Comparison of ENCODE assay signal across 13 cellular contexts in the genomic region with DNA sequence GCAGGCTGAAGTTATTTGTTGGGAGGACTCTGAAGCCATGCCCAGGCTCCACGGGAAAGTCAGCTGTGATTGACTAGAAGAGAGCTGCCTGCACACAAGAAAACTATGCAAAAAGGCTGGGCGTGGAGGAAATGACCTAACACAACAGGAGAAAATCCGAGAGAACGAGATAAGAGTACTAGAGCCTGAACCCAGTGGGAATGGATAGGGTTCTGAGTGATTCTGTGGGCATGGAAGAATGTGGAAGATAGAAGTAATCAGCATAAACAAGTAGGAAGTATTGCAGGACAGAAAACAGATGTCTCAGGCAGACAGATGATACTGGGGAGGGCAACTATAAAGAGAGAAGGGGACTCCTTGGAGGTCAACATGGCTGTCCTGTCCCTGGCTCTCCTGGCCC. TPM values are rescaled to one million over a fixed set of nuclear protein-coding genes. Genes with fewer than 3 reads are reported as not detected.
A peak's percentile ranks its signal among the peaks of the same experiment; 100 is the strongest.
DNase-seq lines count a peak whose midpoint lies in the region; ATAC-seq and TF ChIP-seq lines count a peak whose summit lies in the region.
"Had no signal": no experiment of that assay in that cellular context is flagged by ENCODE, and none has a peak within 500 bp of the region (broad histone marks: within the 10 kb centered on the region; RNA-seq: fewer than 3 reads in every experiment).

No MANE protein-coding gene starts in this region.

- H3K27me3 ChIP-seq in brain microvascular endothelial cell (replicated peaks), result no peaks in the 10 kb centered on the region
- H3K27me3 ChIP-seq in skeletal muscle satellite cell (ENCODE audit: control insufficient read depth, insufficient read depth, low read length), result no peaks in the 10 kb centered on the region
- H3K27me3 ChIP-seq: right lobe of liver had no signal

- H3K9ac ChIP-seq in skeletal muscle satellite cell (ENCODE audit: low read depth, low read length), result no peak overlapping the region

- in situ Hi-C loops in brain microvascular endothelial cell (cut with HindIII; ENCODE audit: low pct_ligation_motif_present, low sequenced_read_pairs), result loop anchor here (25.0 kb wide), 1 partner anchor 736 kb away; no protein-coding TSS in a partner anchor

- intact Hi-C loops in left cardiac atrium (cut with DNase I), result no loop called here

- H3K27ac ChIP-seq in brain microvascular endothelial cell, result peak overlapping the region; percentile 80
- H3K27ac ChIP-seq: right lobe of liver had no signal

- DNase-seq in HCEC 1CT (peak; percentile 46), brain microvascular endothelial cell (peak; percentile 90), left cardiac atrium (peak; percentile 44), HuH-7.5 (ENCODE audit: low spot score) (no peak), NCI-H82 (lab: John Stamatoyannopoulos, UW) (no peak), NCI-H1436 treated with DMSO at 0.1 percent for 48 hours (lab: John Stamatoyannopoulos, UW) (no peak)
- DNase-seq in activated CD4-positive, alpha-beta T cell treated with anti-CD3 and anti-CD28 coated beads, Interleukin-2, amount 50 U/mL, for 48 hours, result no peak
- DNase-seq: Caco-2, NCI-H1092 treated with DMSO at 0.1 percent for 48 hours, NCI-H524, right lobe of liver, SHP77 treated with DMSO at 0.1 percent for 48 hours had no signal

- H3K36me3 ChIP-seq in brain microvascular endothelial cell (replicated peaks) (no peaks in the 10 kb centered on the region), skeletal muscle satellite cell (ENCODE audit: insufficient read depth, low read length) (no peaks in the 10 kb centered on the region)
- H3K36me3 ChIP-seq: right lobe of liver had no signal

- H3K4me1 ChIP-seq in skeletal muscle satellite cell (ENCODE audit: control insufficient read depth, insufficient read depth, low read length), result peaks cover 17% of the 10 kb centered on the region

- peak overlapping the region; percentile 11 for H3K4me2 ChIP-seq in skeletal muscle satellite cell (ENCODE audit: low read length)

- TF ChIP-seq CTCF in brain microvascular endothelial cell (IDR thresholded peaks at IDR 0.05; ENCODE audit: low read depth, low read length, missing control alignments), result no peak

- H3K4me3 ChIP-seq in brain microvascular endothelial cell (ENCODE audit: low read depth, low read length), result no peak overlapping the region
- no peak overlapping the region for H3K4me3 ChIP-seq in skeletal muscle satellite cell (ENCODE audit: low read length)
- H3K4me3 ChIP-seq: right lobe of liver had no signal

- H3K9me3 ChIP-seq in skeletal muscle satellite cell (replicated peaks; ENCODE audit: low read length), result no peaks in the 10 kb centered on the region
- H3K9me3 ChIP-seq: Caco-2, right lobe of liver had no signal

- peak; percentile 67 to 81 for ATAC-seq in left cardiac atrium
- ATAC-seq: right lobe of liver had no signal

RNA-seq across cellular contexts. Expression of a gene that starts 12.1 kb away (rescaled TPM):
- 10 to 100 TPM; 66.4 to 77.3 TPM for total RNA-seq in left cardiac atrium
- total RNA-seq in skeletal muscle satellite cell (2012; rRNA removed), result 359 and 380 TPM in 2 replicates

Comparison
In these comparisons a context has a peak if more than half of its experiments do, and no peak if none do; other contexts are left out.
1. DNase-seq: peak in HCEC 1CT (single experiment), brain microvascular endothelial cell (single experiment) and left cardiac atrium (single experiment); none in HuH-7.5 (single experiment), NCI-H82 (single experiment), NCI-H1436 treated with DMSO at 0.1 percent for 48 hours (single experiment) and activated CD4-positive, alpha-beta T cell treated with anti-CD3 and anti-CD28 coated beads, Interleukin-2, amount 50 U/mL, for 48 hours (0 of 2).